In the genomic region with DNA sequence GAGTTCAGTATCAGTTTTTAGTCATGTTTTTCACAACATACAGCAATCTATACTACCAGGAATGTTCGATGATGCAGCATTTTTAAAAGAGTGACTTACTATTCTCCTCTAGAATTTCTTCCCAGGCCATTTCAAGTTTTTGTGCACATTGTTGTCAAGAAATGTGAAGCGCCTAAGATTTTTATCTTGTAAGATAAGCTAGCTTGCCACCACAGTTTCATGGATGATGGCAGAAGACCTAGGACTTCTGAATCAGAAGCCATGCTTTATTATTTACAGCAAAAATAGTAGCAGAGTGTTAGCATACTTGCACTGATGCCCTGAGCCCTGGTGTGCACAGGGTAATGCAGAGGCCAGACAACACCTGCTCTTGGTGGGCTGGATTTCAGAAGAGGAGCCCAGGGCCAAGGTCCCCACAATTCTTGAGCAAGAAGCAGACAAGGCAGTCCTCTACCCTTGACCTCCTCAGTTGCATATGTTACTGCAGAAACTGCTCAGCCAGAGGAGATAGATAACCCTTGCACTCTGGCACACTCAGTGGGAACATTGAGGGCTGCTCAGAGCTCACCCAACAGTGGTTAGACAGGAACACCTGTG, we compare ENCODE assay signal across 1 cellular context.
TF ChIP-seq lines count a peak whose summit lies in the region.

No MANE protein-coding gene starts in this region.

TF ChIP-seq in liver, 16 proteins besides CTCF, POLR2A, EP300 and RAD21 (continued from another document):
- TF ChIP-seq HNF4G (IDR thresholded peaks at IDR 0.05) = peak; percentile 56
- TF ChIP-seq, protein P1, sequence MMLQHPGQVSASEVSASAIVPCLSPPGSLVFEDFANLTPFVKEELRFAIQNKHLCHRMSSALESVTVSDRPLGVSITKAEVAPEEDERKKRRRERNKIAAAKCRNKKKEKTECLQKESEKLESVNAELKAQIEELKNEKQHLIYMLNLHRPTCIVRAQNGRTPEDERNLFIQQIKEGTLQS (IDR thresholded peaks at IDR 0.05) = peak; percentile 14
TF ChIP-seq in liver: peak in this region for 5.
